23 cellular contexts compared by ENCODE assay signal in genomic region chr9:113604393-113604792, GRCh38.
"Had no signal": no experiment of that assay in that cellular context is flagged by ENCODE, and none has a peak within 500 bp of the region (broad histone marks: within the 10 kb centered on the region; RNA-seq: fewer than 3 reads in every experiment).

No MANE protein-coding gene starts in this region.

- H3K4me1 Mint-ChIP-seq: T-cell had no signal

- DNase-seq: activated CD4-positive, alpha-beta T cell treated with anti-CD3 and anti-CD28 coated beads, Interleukin-2, amount 50 U/mL, for 4 hours; activated gamma-delta T cell treated with Interleukin-2 at 50 U/mL for 16 hours; adrenal gland; effector CD8-positive, alpha-beta T cell; esophagus squamous epithelium; heart right ventricle; kidney glomerular epithelial cell; left ventricle myocardium inferior; mammary epithelial cell; midbrain; small intestine; stimulated activated CD4-positive, alpha-beta T cell treated with anti-CD3 and anti-CD28 coated beads, Interleukin-4, amount 100 ng/mL, for 1 hour; T-cell; T-helper 9 cell; testis had no signal

- H3K36me3 ChIP-seq: adrenal gland, breast epithelium, esophagus squamous epithelium, heart right ventricle, left ventricle myocardium inferior, pancreas, right lobe of liver had no signal

- ATAC-seq: activated CD4-positive, CD25-positive, alpha-beta regulatory T cell treated with anti-CD3 and anti-CD28 coated beads, Interleukin-2, amount 50 U/mL, for 24 hours; activated naive CD4-positive, alpha-beta T cell treated with anti-CD3 and anti-CD28 coated beads, Interleukin-2, amount 50 U/mL, for 72 hours; heart right ventricle; pancreas; right lobe of liver; T-cell had no signal

- H3K4me3 Mint-ChIP-seq: neural crest cell, T-cell had no signal

- H3K4me3 ChIP-seq: adrenal gland, breast epithelium, esophagus squamous epithelium, heart right ventricle, left ventricle myocardium inferior, pancreas, right lobe of liver, testis had no signal

- H3K27ac ChIP-seq: adrenal gland, breast epithelium, esophagus squamous epithelium, left ventricle myocardium inferior, pancreas, right lobe of liver, testis had no signal

- H3K9me3 Mint-ChIP-seq: activated naive CD4-positive, alpha-beta T cell treated with anti-CD3 and anti-CD28 coated beads, Interleukin-2, amount 50 U/mL, for 72 hours; neural crest cell; T-cell had no signal

- H3K27me3 Mint-ChIP-seq: T-cell had no signal

- H3K9me3 ChIP-seq: adrenal gland, breast epithelium, esophagus squamous epithelium, heart right ventricle, left ventricle myocardium inferior, pancreas, right lobe of liver, testis had no signal

- FAIRE-seq: astrocyte, endothelial cell of umbilical vein, pancreas, small intestine had no signal

- H3K36me3 Mint-ChIP-seq: activated naive CD4-positive, alpha-beta T cell treated with anti-CD3 and anti-CD28 coated beads, Interleukin-2, amount 50 U/mL, for 72 hours; T-cell had no signal

- H3K27ac Mint-ChIP-seq: activated naive CD4-positive, alpha-beta T cell treated with anti-CD3 and anti-CD28 coated beads, Interleukin-2, amount 50 U/mL, for 72 hours; T-cell had no signal

- H3K27me3 ChIP-seq: adrenal gland, breast epithelium, esophagus squamous epithelium, heart right ventricle, pancreas, right lobe of liver, testis had no signal
